ENCODE assay signal across 29 cellular contexts in the genomic region with DNA sequence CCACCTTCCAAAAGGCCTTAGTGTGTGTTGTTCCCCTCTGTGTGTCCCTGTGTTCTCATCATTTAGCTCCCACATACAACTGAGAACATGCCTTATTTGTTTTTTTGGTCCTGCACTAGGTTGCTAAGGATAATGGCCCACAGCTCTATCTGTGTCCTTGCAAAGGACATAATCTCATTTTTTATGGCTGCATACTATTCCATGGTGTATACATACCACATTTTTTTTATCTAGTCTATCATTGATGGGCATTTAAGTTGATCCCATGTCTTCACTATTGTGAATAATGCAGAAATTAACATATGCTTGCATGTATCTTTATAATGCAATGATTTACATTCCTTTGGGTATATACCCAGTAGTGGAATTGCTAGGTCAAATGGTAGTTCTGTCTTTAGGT.
"Had no signal": no experiment of that assay in that cellular context is flagged by ENCODE, and none has a peak within 500 bp of the region (broad histone marks: within the 10 kb centered on the region; RNA-seq: fewer than 3 reads in every experiment).

No MANE protein-coding gene starts in this region.

- H3K27ac Mint-ChIP-seq: dendritic cell treated with granulocyte-macrophage colony-stimulating factor and Interleukin-4, amounts not matched to agents 40 ng/mL and 50 ng/mL, for 4 days; effector memory CD8-positive, alpha-beta T cell had no signal

- H2AFZ ChIP-seq: hepatocyte had no signal

- ATAC-seq: effector memory CD8-positive, alpha-beta T cell; esophagus mucosa; foreskin keratinocyte; gastrocnemius medialis; gastroesophageal sphincter; heart left ventricle; heart right ventricle had no signal

- H3K4me3 ChIP-seq: colonic mucosa, coronary artery, dorsolateral prefrontal cortex, esophagus muscularis mucosa, esophagus squamous epithelium, gastrocnemius medialis, gastroesophageal sphincter, heart left ventricle, heart right ventricle, hepatocyte had no signal

- H3K4me1 ChIP-seq: colonic mucosa, esophagus muscularis mucosa, foreskin keratinocyte, gastrocnemius medialis, gastroesophageal sphincter, heart left ventricle, heart right ventricle had no signal

- H3K9me3 ChIP-seq: colonic mucosa, gastrocnemius medialis had no signal

- H3K4me3 Mint-ChIP-seq: dendritic cell treated with granulocyte-macrophage colony-stimulating factor and Interleukin-4, amounts not matched to agents 40 ng/mL and 50 ng/mL, for 4 days; effector memory CD8-positive, alpha-beta T cell had no signal

- FAIRE-seq: colon, endometrium, endothelial cell of umbilical vein, frontal cortex had no signal

- H3K27me3 Mint-ChIP-seq: dendritic cell treated with granulocyte-macrophage colony-stimulating factor and Interleukin-4, amounts not matched to agents 40 ng/mL and 50 ng/mL, for 4 days; effector memory CD8-positive, alpha-beta T cell had no signal

- H3K4me2 ChIP-seq: hepatocyte had no signal

- DNase-seq: colonic mucosa; cortex of kidney; dermis blood vessel endothelial cell; dorsolateral prefrontal cortex; effector CD4-positive, alpha-beta T cell; effector CD8-positive, alpha-beta T cell; effector memory CD4-positive, alpha-beta T cell; effector memory CD8-positive, alpha-beta T cell; erythroblast; esophagus squamous epithelium; foreskin fibroblast; foreskin melanocyte; gastrocnemius medialis; glutamatergic neuron; head of caudate nucleus; heart left ventricle; heart right ventricle had no signal

- H3K27me3 ChIP-seq: colonic mucosa, dorsolateral prefrontal cortex, esophagus muscularis mucosa, esophagus squamous epithelium, foreskin keratinocyte, gastrocnemius medialis, gastroesophageal sphincter, heart left ventricle, heart right ventricle, hepatocyte had no signal

- H3K79me2 ChIP-seq: hepatocyte had no signal

- H3K27ac ChIP-seq: colonic mucosa, coronary artery, dorsolateral prefrontal cortex, epithelial cell of prostate, esophagus muscularis mucosa, esophagus squamous epithelium, foreskin keratinocyte, gastrocnemius medialis, gastroesophageal sphincter, heart left ventricle, heart right ventricle, hepatocyte had no signal

- H3K36me3 ChIP-seq: colonic mucosa, esophagus muscularis mucosa, esophagus squamous epithelium, gastrocnemius medialis, gastroesophageal sphincter, heart left ventricle, heart right ventricle had no signal
